ENCODE assay signal across 13 cellular contexts in genomic region chr2:57877811-57878572, GRCh38.
DNase-seq lines count a peak whose midpoint lies in the region; ATAC-seq and FAIRE-seq lines count a peak whose summit lies in the region.
"Had no signal": no experiment of that assay in that cellular context is flagged by ENCODE, and none has a peak within 500 bp of the region (broad histone marks: within the 10 kb centered on the region; RNA-seq: fewer than 3 reads in every experiment).

No MANE protein-coding gene starts in this region.

- no peaks in the 10 kb centered on the region for H3K27me3 ChIP-seq in small intestine (ENCODE audit: control insufficient read depth in 2 of 2, insufficient read depth in 2 of 2, low read length in 2 of 2)

- ATAC-seq in Right ventricle myocardium inferior (no peak), HG02938 (IDR thresholded peaks at IDR 0.05; ENCODE audit: unreplicated experiment) (no peak)
- ATAC-seq: activated T-cell treated with anti-CD3 and anti-CD28 coated beads, Interleukin-2, amount 50 U/mL, for 4 hours; WTC11 had no signal

- no peak overlapping the region for H3K4me3 ChIP-seq in small intestine (ENCODE audit: low read depth in 1 of 2, low read length in 2 of 2)

- intact Hi-C loops in Right ventricle myocardium inferior (cut with DNase I) = no loop called here

- H3K4me1 ChIP-seq in small intestine (ENCODE audit: control insufficient read depth in 2 of 2, insufficient read depth in 1 of 2, low read depth in 1 of 2, low read length in 1 of 2) = no peaks in the 10 kb centered on the region

- no peak for FAIRE-seq in small intestine (lab: Jason Lieb, UNC)
- FAIRE-seq: endothelial cell of umbilical vein, G401.6 had no signal

- in situ Hi-C loops in ACHN (cut with HindIII; ENCODE audit: low pct_ligation_motif_present, low pct_unique_long_range_greater_than_20kb, low sequenced_read_pairs) = no loop called here

- H3K27ac ChIP-seq in small intestine (ENCODE audit: low read depth in 1 of 2, low read length in 1 of 2) = no peak overlapping the region

- no peaks in the 10 kb centered on the region for H3K9me3 ChIP-seq in small intestine (ENCODE audit: control insufficient read depth, low read depth)

- 47 to 57% (median 49%) methylated on average over 5 of the region's 5 CpGs for WGBS in small intestine, 3 donors

- H3K36me3 ChIP-seq in small intestine (ENCODE audit: control insufficient read depth in 2 of 2, insufficient read depth in 2 of 2, low read length in 2 of 2) = no peaks in the 10 kb centered on the region

- peak; percentile 39 for DNase-seq in ACHN
- DNase-seq in NCI-H1417 treated with DMSO at 0.1 percent for 48 hours (lab: John Stamatoyannopoulos, UW) = peak; percentile 38
- peak; percentile 68 for DNase-seq in NCI-H748 (lab: John Stamatoyannopoulos, UW; ENCODE audit: unreplicated experiment)
- peak; percentile 36 for DNase-seq in kidney tubule cell (ENCODE audit: low spot score)
- no peak for DNase-seq in small intestine
- no peak for DNase-seq in Right ventricle myocardium inferior (ENCODE audit: missing footprints)
- no peak for DNase-seq in AML-193 (lab: John Stamatoyannopoulos, UW)
- DNase-seq: activated T-cell treated with anti-CD3 and anti-CD28 coated beads, Interleukin-2, amount 50 U/mL, for 4 hours; NCI-H1048 had no signal

Comparison
In these comparisons a context has a peak if more than half of its experiments do, and no peak if none do; other contexts are left out.
1. DNase-seq: peak in ACHN (single experiment), NCI-H1417 treated with DMSO at 0.1 percent for 48 hours (single experiment), NCI-H748 (single experiment) and kidney tubule cell (single experiment); none in small intestine (single experiment), Right ventricle myocardium inferior (single experiment) and AML-193 (0 of 2).